ENCODE assay signal across 11 cellular contexts in genomic region chr18:34767601-34768027, GRCh38. TPM values are rescaled to one million over a fixed set of nuclear protein-coding genes. Genes with fewer than 3 reads are reported as not detected.
A peak's percentile ranks its signal among the peaks of the same experiment; 100 is the strongest.
DNase-seq lines count a peak whose midpoint lies in the region; ATAC-seq and TF ChIP-seq lines count a peak whose summit lies in the region.
"Had no signal": no experiment of that assay in that cellular context is flagged by ENCODE, and none has a peak within 500 bp of the region (broad histone marks: within the 10 kb centered on the region; RNA-seq: fewer than 3 reads in every experiment).

No MANE protein-coding gene starts in this region.

- H3K27me3 Mint-ChIP-seq in endothelial cell (ENCODE audit: unreplicated experiment): peaks cover 2% of the 10 kb centered on the region

- DNase-seq in HPDE6-E6E7 (ENCODE audit: extremely low spot score) (peak; percentile 46), endothelial cell (ENCODE audit: low spot score) (no peak), SIG-M5 treated with dmso at 0.1 percent for 504 hours (lab: John Stamatoyannopoulos, UW; ENCODE audit: unreplicated experiment) (no peak), left colon (no peak)
- no peak for DNase-seq in activated CD4-positive, CD25-positive, alpha-beta regulatory T cell (lab: John Stamatoyannopoulos, UW)
- DNase-seq: NCI-H510A treated with DMSO at 0.1 percent for 48 hours, stomach had no signal

- H3K27ac Mint-ChIP-seq in endothelial cell (ENCODE audit: unreplicated experiment): peak overlapping the region; percentile 96

- H3K4me1 ChIP-seq in skeletal muscle satellite cell (ENCODE audit: control insufficient read depth, insufficient read depth, low read length): peaks cover 32% of the 10 kb centered on the region

- no peaks in the 10 kb centered on the region for H3K9me3 Mint-ChIP-seq in endothelial cell (ENCODE audit: unreplicated experiment)

- no peaks in the 10 kb centered on the region for H3K36me3 ChIP-seq in skeletal muscle satellite cell (ENCODE audit: insufficient read depth, low read length)
- H3K36me3 ChIP-seq: stomach had no signal

- H3K4me3 ChIP-seq in skeletal muscle satellite cell (ENCODE audit: low read length): no peak overlapping the region
- H3K4me3 ChIP-seq: ascending aorta, K562, stomach had no signal

- intact Hi-C loops in left colon (cut with DNase I, micrococcal nuclease): no loop called here

- no peaks in the 10 kb centered on the region for H3K27me3 ChIP-seq in skeletal muscle satellite cell (ENCODE audit: control insufficient read depth, insufficient read depth, low read length)
- H3K27me3 ChIP-seq: ascending aorta, stomach had no signal

- peak overlapping the region; percentile 47 for H3K4me2 ChIP-seq in skeletal muscle satellite cell (ENCODE audit: low read length)

- H3K4me1 Mint-ChIP-seq in endothelial cell (ENCODE audit: unreplicated experiment): peaks cover 29% of the 10 kb centered on the region

- H3K9ac ChIP-seq in skeletal muscle satellite cell (ENCODE audit: low read depth, low read length): peak overlapping the region; percentile 69

- ATAC-seq in GM18858 (IDR thresholded peaks at IDR 0.05; ENCODE audit: unreplicated experiment) (peak; percentile 84), left colon (no peak)
- ATAC-seq: K562 had no signal

- no peaks in the 10 kb centered on the region for H3K9me3 ChIP-seq in skeletal muscle satellite cell (replicated peaks; ENCODE audit: low read length)
- H3K9me3 ChIP-seq: ascending aorta, stomach had no signal

- H3K4me3 Mint-ChIP-seq in endothelial cell (ENCODE audit: unreplicated experiment): no peak overlapping the region

- no peak for TF ChIP-seq CTCF in endothelial cell (IDR thresholded peaks at IDR 0.05; ENCODE audit: unreplicated experiment)

- H3K36me3 Mint-ChIP-seq in endothelial cell (ENCODE audit: low read depth, unreplicated experiment): no peaks in the 10 kb centered on the region

RNA-seq across cellular contexts. Expression of gene DTNA, which starts 57.5 kb away (rescaled TPM):
- 17.9 TPM for total RNA-seq in endothelial cell (ENCODE audit: unreplicated experiment)
- 26.0 and 26.6 TPM in 2 replicates for total RNA-seq in skeletal muscle satellite cell (2012; rRNA removed)
- total RNA-seq in left colon: 1 to 10 TPM; 2.7 to 7.0 TPM
